In the genomic region with DNA sequence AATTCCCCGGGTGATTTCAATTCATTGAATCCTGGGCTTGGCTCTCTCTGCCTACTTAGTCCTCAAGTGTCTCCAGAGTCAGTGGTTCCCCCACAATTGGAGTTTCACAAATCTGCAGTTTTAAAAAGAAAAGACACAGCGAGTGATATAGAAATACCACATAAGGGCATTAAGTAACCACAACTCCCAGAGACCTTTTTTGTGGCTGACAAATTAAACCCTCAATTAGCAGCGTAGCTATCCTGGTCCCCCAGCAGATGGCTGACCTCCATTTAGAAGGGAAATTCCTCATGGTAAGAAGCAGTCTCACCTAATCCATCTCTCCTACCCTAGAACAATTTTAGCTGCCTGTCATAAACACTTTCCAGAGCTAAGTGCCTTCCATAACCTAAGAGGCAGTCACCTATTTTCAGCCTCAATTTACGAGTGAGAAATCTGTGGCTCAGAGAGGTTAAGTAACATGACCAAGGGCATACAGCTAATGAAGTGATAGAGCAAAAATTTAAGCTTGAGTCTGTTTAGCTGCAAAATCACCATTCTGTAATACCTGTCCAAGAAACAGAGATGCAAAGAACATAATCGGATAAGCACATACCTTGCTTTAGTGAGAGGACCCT, we compare ENCODE assay signal across 1 cellular context.
TF ChIP-seq lines count a peak whose summit lies in the region.

No MANE protein-coding gene starts in this region.

TF ChIP-seq in GM12878, 131 proteins besides CTCF, POLR2A, EP300 and RAD21 (continued from another document):
- TF ChIP-seq, protein P1, sequence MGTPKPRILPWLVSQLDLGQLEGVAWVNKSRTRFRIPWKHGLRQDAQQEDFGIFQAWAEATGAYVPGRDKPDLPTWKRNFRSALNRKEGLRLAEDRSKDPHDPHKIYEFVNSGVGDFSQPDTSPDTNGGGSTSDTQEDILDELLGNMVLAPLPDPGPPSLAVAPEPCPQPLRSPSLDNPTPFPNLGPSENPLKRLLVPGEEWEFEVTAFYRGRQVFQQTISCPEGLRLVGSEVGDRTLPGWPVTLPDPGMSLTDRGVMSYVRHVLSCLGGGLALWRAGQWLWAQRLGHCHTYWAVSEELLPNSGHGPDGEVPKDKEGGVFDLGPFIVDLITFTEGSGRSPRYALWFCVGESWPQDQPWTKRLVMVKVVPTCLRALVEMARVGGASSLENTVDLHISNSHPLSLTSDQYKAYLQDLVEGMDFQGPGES (IDR thresholded peaks at IDR 0.05) = no peak
- TF ChIP-seq, protein P2, sequence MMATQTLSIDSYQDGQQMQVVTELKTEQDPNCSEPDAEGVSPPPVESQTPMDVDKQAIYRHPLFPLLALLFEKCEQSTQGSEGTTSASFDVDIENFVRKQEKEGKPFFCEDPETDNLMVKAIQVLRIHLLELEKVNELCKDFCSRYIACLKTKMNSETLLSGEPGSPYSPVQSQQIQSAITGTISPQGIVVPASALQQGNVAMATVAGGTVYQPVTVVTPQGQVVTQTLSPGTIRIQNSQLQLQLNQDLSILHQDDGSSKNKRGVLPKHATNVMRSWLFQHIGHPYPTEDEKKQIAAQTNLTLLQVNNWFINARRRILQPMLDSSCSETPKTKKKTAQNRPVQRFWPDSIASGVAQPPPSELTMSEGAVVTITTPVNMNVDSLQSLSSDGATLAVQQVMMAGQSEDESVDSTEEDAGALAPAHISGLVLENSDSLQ (IDR thresholded peaks at IDR 0.05) = no peak
- no peak for TF ChIP-seq HDAC2 (IDR thresholded peaks at IDR 0.05)
- TF ChIP-seq SREBF2 (IDR thresholded peaks at IDR 0.05; ENCODE audit: low read length) = no peak
- no peak for TF ChIP-seq WRNIP1 (IDR thresholded peaks at IDR 0.05; ENCODE audit: borderline replicate concordance, low read depth, low read length)
- no peak for TF ChIP-seq MTA3 (IDR thresholded peaks at IDR 0.05; ENCODE audit: borderline replicate concordance, low read length)
- TF ChIP-seq, protein P3, sequence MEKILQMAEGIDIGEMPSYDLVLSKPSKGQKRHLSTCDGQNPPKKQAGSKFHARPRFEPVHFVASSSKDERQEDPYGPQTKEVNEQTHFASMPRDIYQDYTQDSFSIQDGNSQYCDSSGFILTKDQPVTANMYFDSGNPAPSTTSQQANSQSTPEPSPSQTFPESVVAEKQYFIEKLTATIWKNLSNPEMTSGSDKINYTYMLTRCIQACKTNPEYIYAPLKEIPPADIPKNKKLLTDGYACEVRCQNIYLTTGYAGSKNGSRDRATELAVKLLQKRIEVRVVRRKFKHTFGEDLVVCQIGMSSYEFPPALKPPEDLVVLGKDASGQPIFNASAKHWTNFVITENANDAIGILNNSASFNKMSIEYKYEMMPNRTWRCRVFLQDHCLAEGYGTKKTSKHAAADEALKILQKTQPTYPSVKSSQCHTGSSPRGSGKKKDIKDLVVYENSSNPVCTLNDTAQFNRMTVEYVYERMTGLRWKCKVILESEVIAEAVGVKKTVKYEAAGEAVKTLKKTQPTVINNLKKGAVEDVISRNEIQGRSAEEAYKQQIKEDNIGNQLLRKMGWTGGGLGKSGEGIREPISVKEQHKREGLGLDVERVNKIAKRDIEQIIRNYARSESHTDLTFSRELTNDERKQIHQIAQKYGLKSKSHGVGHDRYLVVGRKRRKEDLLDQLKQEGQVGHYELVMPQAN (conservative IDR thresholded peaks at IDR 0.05) = no peak
- no peak for TF ChIP-seq PAX8 (IDR thresholded peaks at IDR 0.05)
- TF ChIP-seq, protein P4, sequence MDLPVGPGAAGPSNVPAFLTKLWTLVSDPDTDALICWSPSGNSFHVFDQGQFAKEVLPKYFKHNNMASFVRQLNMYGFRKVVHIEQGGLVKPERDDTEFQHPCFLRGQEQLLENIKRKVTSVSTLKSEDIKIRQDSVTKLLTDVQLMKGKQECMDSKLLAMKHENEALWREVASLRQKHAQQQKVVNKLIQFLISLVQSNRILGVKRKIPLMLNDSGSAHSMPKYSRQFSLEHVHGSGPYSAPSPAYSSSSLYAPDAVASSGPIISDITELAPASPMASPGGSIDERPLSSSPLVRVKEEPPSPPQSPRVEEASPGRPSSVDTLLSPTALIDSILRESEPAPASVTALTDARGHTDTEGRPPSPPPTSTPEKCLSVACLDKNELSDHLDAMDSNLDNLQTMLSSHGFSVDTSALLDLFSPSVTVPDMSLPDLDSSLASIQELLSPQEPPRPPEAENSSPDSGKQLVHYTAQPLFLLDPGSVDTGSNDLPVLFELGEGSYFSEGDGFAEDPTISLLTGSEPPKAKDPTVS (IDR thresholded peaks at IDR 0.05; ENCODE audit: low read depth, low read length) = no peak
- TF ChIP-seq ZBED1 (IDR thresholded peaks at IDR 0.05; ENCODE audit: borderline replicate concordance) = no peak
- peak; percentile 36; the same call in 1 of the 2 replicates for TF ChIP-seq TCF12 (IDR thresholded peaks at IDR 0.05; ENCODE audit: low read depth, low read length)
- TF ChIP-seq, protein P5, sequence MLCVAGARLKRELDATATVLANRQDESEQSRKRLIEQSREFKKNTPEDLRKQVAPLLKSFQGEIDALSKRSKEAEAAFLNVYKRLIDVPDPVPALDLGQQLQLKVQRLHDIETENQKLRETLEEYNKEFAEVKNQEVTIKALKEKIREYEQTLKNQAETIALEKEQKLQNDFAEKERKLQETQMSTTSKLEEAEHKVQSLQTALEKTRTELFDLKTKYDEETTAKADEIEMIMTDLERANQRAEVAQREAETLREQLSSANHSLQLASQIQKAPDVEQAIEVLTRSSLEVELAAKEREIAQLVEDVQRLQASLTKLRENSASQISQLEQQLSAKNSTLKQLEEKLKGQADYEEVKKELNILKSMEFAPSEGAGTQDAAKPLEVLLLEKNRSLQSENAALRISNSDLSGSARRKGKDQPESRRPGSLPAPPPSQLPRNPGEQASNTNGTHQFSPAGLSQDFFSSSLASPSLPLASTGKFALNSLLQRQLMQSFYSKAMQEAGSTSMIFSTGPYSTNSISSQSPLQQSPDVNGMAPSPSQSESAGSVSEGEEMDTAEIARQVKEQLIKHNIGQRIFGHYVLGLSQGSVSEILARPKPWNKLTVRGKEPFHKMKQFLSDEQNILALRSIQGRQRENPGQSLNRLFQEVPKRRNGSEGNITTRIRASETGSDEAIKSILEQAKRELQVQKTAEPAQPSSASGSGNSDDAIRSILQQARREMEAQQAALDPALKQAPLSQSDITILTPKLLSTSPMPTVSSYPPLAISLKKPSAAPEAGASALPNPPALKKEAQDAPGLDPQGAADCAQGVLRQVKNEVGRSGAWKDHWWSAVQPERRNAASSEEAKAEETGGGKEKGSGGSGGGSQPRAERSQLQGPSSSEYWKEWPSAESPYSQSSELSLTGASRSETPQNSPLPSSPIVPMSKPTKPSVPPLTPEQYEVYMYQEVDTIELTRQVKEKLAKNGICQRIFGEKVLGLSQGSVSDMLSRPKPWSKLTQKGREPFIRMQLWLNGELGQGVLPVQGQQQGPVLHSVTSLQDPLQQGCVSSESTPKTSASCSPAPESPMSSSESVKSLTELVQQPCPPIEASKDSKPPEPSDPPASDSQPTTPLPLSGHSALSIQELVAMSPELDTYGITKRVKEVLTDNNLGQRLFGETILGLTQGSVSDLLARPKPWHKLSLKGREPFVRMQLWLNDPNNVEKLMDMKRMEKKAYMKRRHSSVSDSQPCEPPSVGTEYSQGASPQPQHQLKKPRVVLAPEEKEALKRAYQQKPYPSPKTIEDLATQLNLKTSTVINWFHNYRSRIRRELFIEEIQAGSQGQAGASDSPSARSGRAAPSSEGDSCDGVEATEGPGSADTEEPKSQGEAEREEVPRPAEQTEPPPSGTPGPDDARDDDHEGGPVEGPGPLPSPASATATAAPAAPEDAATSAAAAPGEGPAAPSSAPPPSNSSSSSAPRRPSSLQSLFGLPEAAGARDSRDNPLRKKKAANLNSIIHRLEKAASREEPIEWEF (IDR thresholded peaks at IDR 0.05; ENCODE audit: insufficient replicate concordance, low read depth, low read length) = no peak
- no peak for TF ChIP-seq YY1 (IDR thresholded peaks at IDR 0.05; ENCODE audit: low read depth, low read length)
- no peak for TF ChIP-seq EGR1 (IDR thresholded peaks at IDR 0.05; ENCODE audit: borderline replicate concordance in 1 of 2, low read depth in 2 of 2, low read length in 2 of 2)
- no peak for TF ChIP-seq MYC (IDR thresholded peaks at IDR 0.05; ENCODE audit: insufficient read depth, insufficient read length, insufficient replicate concordance, low read length, severe bottlenecking)
- TF ChIP-seq LARP7 (IDR thresholded peaks at IDR 0.05) = no peak
- no peak for TF ChIP-seq TBL1XR1 (IDR thresholded peaks at IDR 0.05; ENCODE audit: low read depth, low read length)
- TF ChIP-seq, protein P6, sequence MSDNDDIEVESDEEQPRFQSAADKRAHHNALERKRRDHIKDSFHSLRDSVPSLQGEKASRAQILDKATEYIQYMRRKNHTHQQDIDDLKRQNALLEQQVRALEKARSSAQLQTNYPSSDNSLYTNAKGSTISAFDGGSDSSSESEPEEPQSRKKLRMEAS (IDR thresholded peaks at IDR 0.05; ENCODE audit: low read depth, low read length) = no peak
- TF ChIP-seq PAX5 (IDR thresholded peaks at IDR 0.05; ENCODE audit: borderline replicate concordance, low read depth, low read length) = no peak
- TF ChIP-seq GABPA (IDR thresholded peaks at IDR 0.05; ENCODE audit: low read depth) = no peak
- TF ChIP-seq, protein P7, sequence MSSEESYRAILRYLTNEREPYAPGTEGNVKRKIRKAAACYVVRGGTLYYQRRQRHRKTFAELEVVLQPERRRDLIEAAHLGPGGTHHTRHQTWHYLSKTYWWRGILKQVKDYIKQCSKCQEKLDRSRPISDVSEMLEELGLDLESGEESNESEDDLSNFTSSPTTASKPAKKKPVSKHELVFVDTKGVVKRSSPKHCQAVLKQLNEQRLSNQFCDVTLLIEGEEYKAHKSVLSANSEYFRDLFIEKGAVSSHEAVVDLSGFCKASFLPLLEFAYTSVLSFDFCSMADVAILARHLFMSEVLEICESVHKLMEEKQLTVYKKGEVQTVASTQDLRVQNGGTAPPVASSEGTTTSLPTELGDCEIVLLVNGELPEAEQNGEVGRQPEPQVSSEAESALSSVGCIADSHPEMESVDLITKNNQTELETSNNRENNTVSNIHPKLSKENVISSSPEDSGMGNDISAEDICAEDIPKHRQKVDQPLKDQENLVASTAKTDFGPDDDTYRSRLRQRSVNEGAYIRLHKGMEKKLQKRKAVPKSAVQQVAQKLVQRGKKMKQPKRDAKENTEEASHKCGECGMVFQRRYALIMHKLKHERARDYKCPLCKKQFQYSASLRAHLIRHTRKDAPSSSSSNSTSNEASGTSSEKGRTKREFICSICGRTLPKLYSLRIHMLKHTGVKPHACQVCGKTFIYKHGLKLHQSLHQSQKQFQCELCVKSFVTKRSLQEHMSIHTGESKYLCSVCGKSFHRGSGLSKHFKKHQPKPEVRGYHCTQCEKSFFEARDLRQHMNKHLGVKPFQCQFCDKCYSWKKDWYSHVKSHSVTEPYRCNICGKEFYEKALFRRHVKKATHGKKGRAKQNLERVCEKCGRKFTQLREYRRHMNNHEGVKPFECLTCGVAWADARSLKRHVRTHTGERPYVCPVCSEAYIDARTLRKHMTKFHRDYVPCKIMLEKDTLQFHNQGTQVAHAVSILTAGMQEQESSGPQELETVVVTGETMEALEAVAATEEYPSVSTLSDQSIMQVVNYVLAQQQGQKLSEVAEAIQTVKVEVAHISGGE (CRISPR knock-in tag; IDR thresholded peaks at IDR 0.05) = no peak
- TF ChIP-seq KDM1A (IDR thresholded peaks at IDR 0.05; ENCODE audit: borderline replicate concordance) = no peak
- no peak for TF ChIP-seq NFXL1 (IDR thresholded peaks at IDR 0.05; ENCODE audit: borderline replicate concordance)
- TF ChIP-seq SREBF1 (IDR thresholded peaks at IDR 0.05; ENCODE audit: low read length) = no peak
- TF ChIP-seq CREM (IDR thresholded peaks at IDR 0.05; ENCODE audit: low read depth) = no peak
- no peak for TF ChIP-seq NFIC (IDR thresholded peaks at IDR 0.05; ENCODE audit: low read depth, low read length)
- TF ChIP-seq RBBP5 (conservative IDR thresholded peaks at IDR 0.05) = no peak
- TF ChIP-seq, protein P8, sequence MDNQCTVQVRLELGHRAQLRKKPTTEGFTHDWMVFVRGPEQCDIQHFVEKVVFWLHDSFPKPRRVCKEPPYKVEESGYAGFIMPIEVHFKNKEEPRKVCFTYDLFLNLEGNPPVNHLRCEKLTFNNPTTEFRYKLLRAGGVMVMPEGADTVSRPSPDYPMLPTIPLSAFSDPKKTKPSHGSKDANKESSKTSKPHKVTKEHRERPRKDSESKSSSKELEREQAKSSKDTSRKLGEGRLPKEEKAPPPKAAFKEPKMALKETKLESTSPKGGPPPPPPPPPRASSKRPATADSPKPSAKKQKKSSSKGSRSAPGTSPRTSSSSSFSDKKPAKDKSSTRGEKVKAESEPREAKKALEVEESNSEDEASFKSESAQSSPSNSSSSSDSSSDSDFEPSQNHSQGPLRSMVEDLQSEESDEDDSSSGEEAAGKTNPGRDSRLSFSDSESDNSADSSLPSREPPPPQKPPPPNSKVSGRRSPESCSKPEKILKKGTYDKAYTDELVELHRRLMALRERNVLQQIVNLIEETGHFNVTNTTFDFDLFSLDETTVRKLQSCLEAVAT (IDR thresholded peaks at IDR 0.05) = peak; percentile 88
